In genomic region chr16:88581033-88581432, GRCh38 we compare ENCODE assay signal across 16 cellular contexts. TPM values are rescaled to one million over a fixed set of nuclear protein-coding genes. Genes with fewer than 3 reads are reported as not detected.
A peak's percentile ranks its signal among the peaks of the same experiment; 100 is the strongest.
DNase-seq lines count a peak whose midpoint lies in the region; ATAC-seq, FAIRE-seq and TF ChIP-seq lines count a peak whose summit lies in the region.
"Had no signal": no experiment of that assay in that cellular context is flagged by ENCODE, and none has a peak within 500 bp of the region (broad histone marks: within the 10 kb centered on the region; RNA-seq: fewer than 3 reads in every experiment).

No MANE protein-coding gene starts in this region.

- TF ChIP-seq CTCF in CD8-positive, alpha-beta T cell (IDR thresholded peaks at IDR 0.05): no peak
- TF ChIP-seq CTCF in K562 (IDR thresholded peaks at IDR 0.05 in 2 of 3, conservative IDR thresholded peaks at IDR 0.05 in 1 of 3; ENCODE audit: insufficient read depth in 2 of 3, low read depth in 1 of 3, low read length in 3 of 3) (no peak), nephron progenitor cell (IDR thresholded peaks at IDR 0.05) (no peak), heart left ventricle (IDR thresholded peaks at IDR 0.05) (no peak)

- POLR2A ChIA-PET in CD8-positive, alpha-beta T cell (lab: Charles Lee): interaction anchor here (0.9 kb wide), 1 partner anchor 10 kb away, joined by 4 read pairs; no protein-coding TSS in a partner anchor
- POLR2A ChIA-PET in K562 (lab: Yijun Ruan, JAX): interaction anchor here (0.5 to 3.6 kb wide), 3 partner anchors 10 to 58 kb away, joined by 3 to 27 read pairs (median 6); partner anchors contain the start of gene ZC3H18

- DNase-seq in activated T-cell treated with anti-CD3 and anti-CD28 coated beads, Interleukin-2, amount 50 U/mL, for 24 hours: no peak
- DNase-seq in activated T-cell treated with anti-CD3 and anti-CD28 coated beads, Interleukin-2, amount 50 U/mL, for 4 hours: no peak
- DNase-seq in CD8-positive, alpha-beta T cell: no peak
- DNase-seq in K562 (ENCODE audit: extremely low read depth in 1 of 4, low spot score in 3 of 4) (no peak), nephron progenitor cell (no peak), GM19238 (ENCODE audit: insufficient read length, low spot score) (no peak), heart left ventricle (no peak)
- DNase-seq: 8988T, AML-193, Calu3, DMS 273 treated with DMSO at 0.1 percent for 48 hours had no signal

- H3K9me1 ChIP-seq in K562 (ENCODE audit: control insufficient read depth, insufficient read depth, low read length): peaks cover 6% of the 10 kb centered on the region

- CTCF ChIA-PET in CD8-positive, alpha-beta T cell (lab: Charles Lee): interaction anchor here (0.9 kb wide), 1 partner anchor 9 kb away, joined by 5 read pairs; no protein-coding TSS in a partner anchor
- CTCF ChIA-PET in K562 (lab: Yijun Ruan, JAX; ENCODE audit: low intra/inter-chr PET ratio): no interaction called here

- H3K9ac ChIP-seq in K562 (ENCODE audit: insufficient read depth in 1 of 2, low read depth in 2 of 2, low read length in 2 of 2): peak overlapping the region in 1 of 2 experiments; percentile 6; a peak in 1 of 4 replicates
- H3K9ac ChIP-seq: BLaER1 had no signal

- no peak overlapping the region for H3K4me3 ChIP-seq in CD8-positive, alpha-beta T cell (ENCODE audit: low read depth, low read length)
- H3K4me3 ChIP-seq in K562 (no peak overlapping the region), heart left ventricle (no peak overlapping the region)
- H3K4me3 ChIP-seq: BLaER1 had no signal

- TF ChIP-seq EP300 in K562 (IDR thresholded peaks at IDR 0.05; ENCODE audit: low read length): no peak

- ATAC-seq in activated T-cell treated with anti-CD3 and anti-CD28 coated beads, Interleukin-2, amount 50 U/mL, for 4 hours: no peak
- ATAC-seq in CD8-positive, alpha-beta T cell: no peak
- ATAC-seq in K562 (no peak), heart left ventricle (no peak)
- ATAC-seq: HCT116 had no signal

- peaks cover 49% of the 10 kb centered on the region for H4K20me1 ChIP-seq in K562 (replicated peaks; ENCODE audit: control insufficient read depth, insufficient read depth, low read length)

- no peaks in the 10 kb centered on the region for H3K9me3 ChIP-seq in CD8-positive, alpha-beta T cell (ENCODE audit: low read length)
- H3K9me3 ChIP-seq in K562 (replicated peaks; ENCODE audit: control insufficient read depth, insufficient read depth, low read depth, low read length) (no peaks in the 10 kb centered on the region), heart left ventricle (no peaks in the 10 kb centered on the region)
- H3K9me3 ChIP-seq: BLaER1 had no signal

- H3K4me3 Mint-ChIP-seq in activated T-cell treated with anti-CD3 and anti-CD28 coated beads, Interleukin-2, amount 50 U/mL, for 24 hours: no peak overlapping the region
- no peak overlapping the region for H3K4me3 Mint-ChIP-seq in activated T-cell treated with anti-CD3 and anti-CD28 coated beads, Interleukin-2, amount 50 U/mL, for 4 hours
- no peak overlapping the region for H3K4me3 Mint-ChIP-seq in CD8-positive, alpha-beta T cell
- no peak overlapping the region for H3K4me3 Mint-ChIP-seq in nephron progenitor cell

- WGBS in K562 (ENCODE audit: insufficient coverage, low coverage, missing lambda C conversion rate): 87% methylated on average over 4 of the region's 4 CpGs
- 86 to 91% (median 89%) methylated on average over 4 of the region's 4 CpGs for WGBS in heart left ventricle, 4 donors

- H3K4me1 ChIP-seq in CD8-positive, alpha-beta T cell (ENCODE audit: insufficient read depth, low read length): peaks cover 22% of the 10 kb centered on the region
- H3K4me1 ChIP-seq in K562 (replicated peaks in 1 of 2; ENCODE audit: control insufficient read depth in 2 of 2, insufficient read depth in 2 of 2, low read length in 2 of 2) (peaks cover 0 to 11% of the 10 kb centered on the region in 2 experiments; a peak in 2 of 5 replicates), heart left ventricle (peaks cover 0 to 12% (median 0%) of the 10 kb centered on the region in 12 donors)
- H3K4me1 ChIP-seq: BLaER1 had no signal

- no peaks in the 10 kb centered on the region for H3K27me3 Mint-ChIP-seq in activated T-cell treated with anti-CD3 and anti-CD28 coated beads, Interleukin-2, amount 50 U/mL, for 24 hours
- no peaks in the 10 kb centered on the region for H3K27me3 Mint-ChIP-seq in activated T-cell treated with anti-CD3 and anti-CD28 coated beads, Interleukin-2, amount 50 U/mL, for 4 hours (ENCODE audit: low read depth)
- H3K27me3 Mint-ChIP-seq in CD8-positive, alpha-beta T cell (ENCODE audit: low read depth): no peaks in the 10 kb centered on the region
- H3K27me3 Mint-ChIP-seq in nephron progenitor cell (ENCODE audit: low read depth, poor library complexity): no peaks in the 10 kb centered on the region

- TF ChIP-seq POLR2A in K562 (conservative IDR thresholded peaks at IDR 0.05) (no peak), heart left ventricle (IDR thresholded peaks at IDR 0.05) (no peak)

- no peak overlapping the region for H3K27ac ChIP-seq in CD8-positive, alpha-beta T cell (ENCODE audit: low read depth, low read length)
- no peak overlapping the region for H3K27ac ChIP-seq in K562 (ENCODE audit: extremely low read depth, low read depth, low read length)
- no peak overlapping the region for H3K27ac ChIP-seq in heart left ventricle
- H3K27ac ChIP-seq: BLaER1, HL-60 had no signal

- intact Hi-C loops in CD8-positive, alpha-beta T cell (cut with DNase I, micrococcal nuclease): no loop called here
- intact Hi-C loops in K562 (cut with micrococcal nuclease): no loop called here
- intact Hi-C loops in heart left ventricle (cut with DNase I): no loop called here

- no peaks in the 10 kb centered on the region for H3K9me3 Mint-ChIP-seq in activated T-cell treated with anti-CD3 and anti-CD28 coated beads, Interleukin-2, amount 50 U/mL, for 24 hours
- H3K9me3 Mint-ChIP-seq in activated T-cell treated with anti-CD3 and anti-CD28 coated beads, Interleukin-2, amount 50 U/mL, for 4 hours: no peaks in the 10 kb centered on the region
- no peaks in the 10 kb centered on the region for H3K9me3 Mint-ChIP-seq in CD8-positive, alpha-beta T cell
- H3K9me3 Mint-ChIP-seq in nephron progenitor cell: no peaks in the 10 kb centered on the region

- BruUV-seq in K562 (replicated peaks; lab: Mats Ljungman, UMichigan): no TSS peak

- H2AFZ ChIP-seq in K562 (ENCODE audit: low read depth, low read length): no peak overlapping the region

- peaks cover 35% of the 10 kb centered on the region for H3K36me3 ChIP-seq in CD8-positive, alpha-beta T cell (ENCODE audit: insufficient read depth, low read length)
- H3K36me3 ChIP-seq in K562 (ENCODE audit: control insufficient read depth, insufficient read depth, low read length) (peaks cover 94% of the 10 kb centered on the region), heart left ventricle (peaks cover 0 to 83% (median 67%) of the 10 kb centered on the region in 9 donors)

- peaks cover 97% of the 10 kb centered on the region for H3K36me3 Mint-ChIP-seq in activated T-cell treated with anti-CD3 and anti-CD28 coated beads, Interleukin-2, amount 50 U/mL, for 24 hours (ENCODE audit: low read depth)
- peaks cover 20% of the 10 kb centered on the region for H3K36me3 Mint-ChIP-seq in activated T-cell treated with anti-CD3 and anti-CD28 coated beads, Interleukin-2, amount 50 U/mL, for 4 hours (ENCODE audit: insufficient read depth)
- peaks cover 72% of the 10 kb centered on the region for H3K36me3 Mint-ChIP-seq in CD8-positive, alpha-beta T cell
- H3K36me3 Mint-ChIP-seq in nephron progenitor cell (ENCODE audit: low read depth): peaks cover 39% of the 10 kb centered on the region

- peaks cover 77% of the 10 kb centered on the region for H3K4me1 Mint-ChIP-seq in activated T-cell treated with anti-CD3 and anti-CD28 coated beads, Interleukin-2, amount 50 U/mL, for 24 hours (ENCODE audit: low read depth)
- H3K4me1 Mint-ChIP-seq in activated T-cell treated with anti-CD3 and anti-CD28 coated beads, Interleukin-2, amount 50 U/mL, for 4 hours (ENCODE audit: low read depth): peaks cover 33% of the 10 kb centered on the region
- H3K4me1 Mint-ChIP-seq in CD8-positive, alpha-beta T cell (ENCODE audit: low read depth): peaks cover 52% of the 10 kb centered on the region
- H3K4me1 Mint-ChIP-seq in nephron progenitor cell: no peaks in the 10 kb centered on the region

- H3K27me3 ChIP-seq in CD8-positive, alpha-beta T cell (ENCODE audit: insufficient read depth, low read length): no peaks in the 10 kb centered on the region
- no peaks in the 10 kb centered on the region for H3K27me3 ChIP-seq in K562 (ENCODE audit: control insufficient read depth in 2 of 2, insufficient read depth in 2 of 2, low read length in 2 of 2)
- no peaks in the 10 kb centered on the region for H3K27me3 ChIP-seq in heart left ventricle
- H3K27me3 ChIP-seq: BLaER1 had no signal

- H3K79me2 ChIP-seq in K562 (ENCODE audit: control insufficient read depth, insufficient read depth, low read length): peaks cover 91% of the 10 kb centered on the region

- peak overlapping the region; percentile 37 for H3K27ac Mint-ChIP-seq in activated T-cell treated with anti-CD3 and anti-CD28 coated beads, Interleukin-2, amount 50 U/mL, for 24 hours
- H3K27ac Mint-ChIP-seq in CD8-positive, alpha-beta T cell: peak overlapping the region; percentile 49
- peak overlapping the region; percentile 75 for H3K27ac Mint-ChIP-seq in nephron progenitor cell

- no peak for FAIRE-seq in K562 (lab: Jason Lieb, UNC)

- TF ChIP-seq RAD21 in K562 (CRISPR knock-in tag; conservative IDR thresholded peaks at IDR 0.05 in 1 of 2, IDR thresholded peaks at IDR 0.05 in 1 of 2): no peak

- no peak overlapping the region for H3K4me2 ChIP-seq in K562 (ENCODE audit: insufficient read depth, low read length)
- H3K4me2 ChIP-seq: BLaER1 had no signal

- in situ Hi-C loops in K562 (cut with MboI): no loop called here

RNA-seq across cellular contexts. Expression of gene ZC3H18, which starts 10.8 kb away (rescaled TPM):
- 100 to 1,000 TPM; 117 to 122 (median 118) TPM for total RNA-seq in activated T-cell treated with anti-CD3 and anti-CD28 coated beads, Interleukin-2, amount 50 U/mL, for 4 hours
- total RNA-seq in CD8-positive, alpha-beta T cell: 100 to 1,000 TPM; 140 to 149 TPM
- 74.4 and 112 TPM in 2 replicates for total RNA-seq in K562 (2011; cell fraction: chromatin; rRNA removed; ENCODE audit: low replicate concordance)
- total RNA-seq in K562 (2011; cell fraction: nucleolus; rRNA removed): 51.3 and 61.4 TPM in 2 replicates
- 61.1 and 63.4 TPM in 2 replicates for total RNA-seq in K562 (2011; cell fraction: nucleoplasm; rRNA removed)
- total RNA-seq in K562 (2014; rRNA removed) (26.9 and 35.1 TPM in 2 replicates), K562 (2014; rRNA removed; fragmentation: Illumina TruSeq; extraction: Trizol) (16.0 and 16.3 TPM in 2 replicates), K562 (2015; rRNA removed; fragmentation: Illumina TruSeq; extraction: Trizol) (31.1 and 33.9 TPM in 2 replicates), K562 (2021) (81.3 and 88.7 TPM in 2 replicates), heart left ventricle (10 to 100 TPM in 8 of 9 donors, 1 to 10 TPM in 1; 8.4 to 28.4 (median 21.9) TPM)
- polyA plus RNA-seq in K562 (2011; rRNA removed) (12.5 and 15.8 TPM in 2 replicates), K562 (2014; fragmentation: Illumina TruSeq; extraction: Trizol) (60.7 and 65.3 TPM in 2 replicates), K562 (2014; fragmentation: Nextera tagmentation; extraction: Ambion mirVana) (1 to 10 TPM; 1.7 to 2.0 TPM), K562 (2014; rRNA removed) (37.1 and 49.2 TPM in 2 replicates), heart left ventricle (10 to 100 TPM; 20.5 to 23.7 TPM)
- 10.1 and 15.8 TPM in 2 replicates for polyA plus RNA-seq in K562 (2011; cell fraction: cytosol; rRNA removed)
- 43.3 and 65.6 TPM in 2 replicates for polyA plus RNA-seq in K562 (2011; cell fraction: nucleus; rRNA removed)
- 57.6 and 59.2 TPM in 2 replicates for polyA plus RNA-seq in K562 (2012)
- 7.9 and 9.1 TPM in 2 replicates for polyA minus RNA-seq in K562 (2011; rRNA and poly(A)+ RNA removed)
- 23.7 and 30.6 TPM in 2 replicates for polyA minus RNA-seq in K562 (2011; cell fraction: cytosol; rRNA and poly(A)+ RNA removed)
- polyA minus RNA-seq in K562 (2011; cell fraction: nucleus; rRNA and poly(A)+ RNA removed): 17.5 and 19.1 TPM in 2 replicates

RNA-seq across cellular contexts. Expression of gene IL17C, which starts 57.3 kb away (rescaled TPM):
- not detected for total RNA-seq in activated T-cell treated with anti-CD3 and anti-CD28 coated beads, Interleukin-2, amount 50 U/mL, for 4 hours
- total RNA-seq in CD8-positive, alpha-beta T cell: under 1 TPM; 0.56 to 0.81 TPM
- not detected in 2 replicates for total RNA-seq in K562 (2011; cell fraction: chromatin; rRNA removed; ENCODE audit: low replicate concordance)
- total RNA-seq in K562 (2011; cell fraction: nucleolus; rRNA removed): not detected in 2 replicates
- total RNA-seq in K562 (2011; cell fraction: nucleoplasm; rRNA removed): not detected in 2 replicates
- total RNA-seq in K562 (2014; rRNA removed) (not detected in 2 replicates), K562 (2014; rRNA removed; fragmentation: Illumina TruSeq; extraction: Trizol) (not detected in 2 replicates), K562 (2015; rRNA removed; fragmentation: Illumina TruSeq; extraction: Trizol) (not detected in 2 replicates), K562 (2021) (not detected in 2 replicates), heart left ventricle (not detected)
- polyA plus RNA-seq in K562 (2011; rRNA removed) (not detected in 2 replicates), K562 (2014; fragmentation: Illumina TruSeq; extraction: Trizol) (not detected in 2 replicates), K562 (2014; fragmentation: Nextera tagmentation; extraction: Ambion mirVana) (not detected), K562 (2014; rRNA removed) (not detected in 2 replicates), heart left ventricle (not detected)
- not detected in 2 replicates for polyA plus RNA-seq in K562 (2011; cell fraction: cytosol; rRNA removed)
- polyA plus RNA-seq in K562 (2011; cell fraction: nucleus; rRNA removed): 0.21 TPM in 1 of 2 replicates, not detected in the other
- polyA plus RNA-seq in K562 (2012): not detected in 2 replicates
- not detected in 2 replicates for polyA minus RNA-seq in K562 (2011; rRNA and poly(A)+ RNA removed)
- not detected in 2 replicates for polyA minus RNA-seq in K562 (2011; cell fraction: cytosol; rRNA and poly(A)+ RNA removed)
- polyA minus RNA-seq in K562 (2011; cell fraction: nucleus; rRNA and poly(A)+ RNA removed): not detected in 2 replicates
- total RNA-seq: Calu3, Daoy, H4 had no signal
